ENCODE assay signal across 1 cellular context in genomic region chr1:67557731-67558448, GRCh38.
A peak's percentile ranks its signal among the peaks of the same experiment; 100 is the strongest.
TF ChIP-seq lines count a peak whose summit lies in the region.

No MANE protein-coding gene starts in this region.

TF ChIP-seq in GM12878, 131 proteins besides CTCF, POLR2A, EP300 and RAD21:
- TF ChIP-seq HDGF (IDR thresholded peaks at IDR 0.05) (no peak), NFXL1 (IDR thresholded peaks at IDR 0.05; ENCODE audit: borderline replicate concordance) (no peak), NR2F1 (conservative IDR thresholded peaks at IDR 0.05) (peak; percentile 52; the same call in 1 of the 2 replicates), ZZZ3 (IDR thresholded peaks at IDR 0.05; ENCODE audit: control insufficient read depth, insufficient read length, low read depth) (no peak), ZNF207 (IDR thresholded peaks at IDR 0.05; ENCODE audit: borderline replicate concordance) (no peak), IKZF1 (conservative IDR thresholded peaks at IDR 0.05) (peak; percentile 47), EGR1 (IDR thresholded peaks at IDR 0.05; ENCODE audit: borderline replicate concordance in 1 of 2, low read depth in 2 of 2, low read length in 2 of 2) (no peak), BCL3 (IDR thresholded peaks at IDR 0.05; ENCODE audit: borderline replicate concordance, insufficient read depth, low read depth, low read length, poor library complexity, severe bottlenecking) (no peak)
